9 cellular contexts compared by ENCODE assay signal in genomic region chr10:62637249-62638061, GRCh38.
DNase-seq lines count a peak whose midpoint lies in the region; ATAC-seq, FAIRE-seq and TF ChIP-seq lines count a peak whose summit lies in the region.
"Had no signal": no experiment of that assay in that cellular context is flagged by ENCODE, and none has a peak within 500 bp of the region (broad histone marks: within the 10 kb centered on the region; RNA-seq: fewer than 3 reads in every experiment).

No MANE protein-coding gene starts in this region.

- H3K4me2 ChIP-seq in endothelial cell of umbilical vein (ENCODE audit: insufficient read depth, low read length): peak overlapping the region; percentile 48

- peak overlapping the region; percentile 70 for H2AFZ ChIP-seq in endothelial cell of umbilical vein (ENCODE audit: low read depth, low read length)

- ATAC-seq in HG03460 (IDR thresholded peaks at IDR 0.05; ENCODE audit: unreplicated experiment): peak; percentile 57
- ATAC-seq in gastrocnemius medialis: peak in 1 of 2 donors; percentile 55

- H3K27me3 ChIP-seq in endothelial cell of umbilical vein (ENCODE audit: control insufficient read depth in 2 of 2, insufficient read depth in 2 of 2, low read length in 2 of 2) (no peaks in the 10 kb centered on the region), gastrocnemius medialis (no peaks in the 10 kb centered on the region)

- no peaks in the 10 kb centered on the region for H3K79me2 ChIP-seq in endothelial cell of umbilical vein (ENCODE audit: control insufficient read depth, insufficient read depth, low read length)

- BruUV-seq in endothelial cell of umbilical vein (replicated peaks; lab: Mats Ljungman, UMichigan): no TSS peak

- CTCF ChIA-PET in endothelial cell of umbilical vein (lab: Charles Lee): interaction anchor here (0.5 to 1.9 kb wide), 6 partner anchors 27 to 520 kb away, joined by 3 to 8 read pairs (median 4); no protein-coding TSS in a partner anchor

- no peak overlapping the region for H3K9ac ChIP-seq in endothelial cell of umbilical vein (replicated peaks; ENCODE audit: extremely low read depth, insufficient read depth, low read length)

- in situ Hi-C loops in gastrocnemius medialis (cut with MboI; ENCODE audit: low sequenced_read_pairs in 4 of 4): no loop called here

- H3K4me3 ChIP-seq in endothelial cell of umbilical vein (replicated peaks in 1 of 3; ENCODE audit: insufficient read depth in 1 of 3, low read depth in 1 of 3, low read length in 3 of 3) (no peak overlapping the region), gastrocnemius medialis (peak overlapping the region in 2 of 4 donors; percentile 1 to 34)

- H3K27ac ChIP-seq in endothelial cell of umbilical vein (ENCODE audit: insufficient read depth, low read depth, low read length) (no peak overlapping the region), gastrocnemius medialis (peak overlapping the region; percentile 7 to 49 (median 30))
- H3K27ac ChIP-seq: 22Rv1 had no signal

- intact Hi-C loops in endothelial cell of umbilical vein (cut with micrococcal nuclease) (no loop called here), gastrocnemius medialis (cut with DNase I; ENCODE audit: low total_unique reads) (no loop called here)

- dilution Hi-C loops in endothelial cell of umbilical vein (cut with MboI; ENCODE audit: extremely low pct_ligation_motif_present, low sequenced_read_pairs): no loop called here

- POLR2A ChIA-PET in endothelial cell of umbilical vein (lab: Charles Lee): no interaction called here

- TF ChIP-seq CTCF in endothelial cell of umbilical vein (IDR thresholded peaks at IDR 0.05; ENCODE audit: extremely low read depth in 1 of 2, insufficient read depth in 1 of 2, low read depth in 1 of 2, low read length in 2 of 2) (no peak), gastrocnemius medialis (IDR thresholded peaks at IDR 0.05 in 4 of 5, conservative IDR thresholded peaks at IDR 0.05 in 1 of 5) (no peak)

- no peaks in the 10 kb centered on the region for H3K36me3 ChIP-seq in endothelial cell of umbilical vein (ENCODE audit: control insufficient read depth in 2 of 2, extremely low read depth in 1 of 2, insufficient read depth in 2 of 2, low read length in 2 of 2)
- H3K36me3 ChIP-seq in gastrocnemius medialis: no peaks in the 10 kb centered on the region

- DNase-seq in NK-92 treated with Interleukin-12 subunit alpha and Interleukin-12 subunit beta, amount 100 ng/mL, for 24 hours (lab: John Stamatoyannopoulos, UW): peak; percentile 55
- DNase-seq in NK-92 (lab: John Stamatoyannopoulos, UW; ENCODE audit: unreplicated experiment) (no peak), endothelial cell of umbilical vein (ENCODE audit: low read depth, low spot score) (peak; percentile 3), gastrocnemius medialis (no peak), pons (ENCODE audit: low spot score) (no peak), NCI-H2029 treated with DMSO at 0.1 percent for 48 hours (lab: John Stamatoyannopoulos, UW) (no peak)
- peak; percentile 63 to 67 for DNase-seq in activated CD4-positive, alpha-beta T cell treated with anti-CD3 and anti-CD28 coated beads for 4 hours

- peaks cover 5% of the 10 kb centered on the region for H3K4me1 ChIP-seq in endothelial cell of umbilical vein (ENCODE audit: control insufficient read depth, extremely low read depth, insufficient read depth, low read length)
- no peaks in the 10 kb centered on the region for H3K4me1 ChIP-seq in gastrocnemius medialis

- H3K9me1 ChIP-seq in endothelial cell of umbilical vein (replicated peaks; ENCODE audit: control insufficient read depth, extremely low read depth, insufficient read depth, low read length): no peaks in the 10 kb centered on the region

- peak; percentile 67 for FAIRE-seq in endothelial cell of umbilical vein (lab: Jason Lieb, UNC)

- H3K9me3 ChIP-seq in endothelial cell of umbilical vein (replicated peaks; ENCODE audit: control insufficient read depth, insufficient read depth, low read length) (no peaks in the 10 kb centered on the region), gastrocnemius medialis (no peaks in the 10 kb centered on the region)

- no peak for TF ChIP-seq POLR2A in endothelial cell of umbilical vein (IDR thresholded peaks at IDR 0.05; ENCODE audit: low read depth, low read length)
- no peak for TF ChIP-seq POLR2A in gastrocnemius medialis (IDR thresholded peaks at IDR 0.05)

- H4K20me1 ChIP-seq in endothelial cell of umbilical vein (replicated peaks; ENCODE audit: control insufficient read depth, extremely low read depth, insufficient read depth, low read length): no peaks in the 10 kb centered on the region

TF ChIP-seq in endothelial cell of umbilical vein, 7 proteins besides CTCF, POLR2A, EP300 and RAD21:
- TF ChIP-seq EZH2 (IDR thresholded peaks at IDR 0.05; ENCODE audit: borderline replicate concordance, low read depth, low read length, severe bottlenecking): no peak
- TF ChIP-seq GATA2 (IDR thresholded peaks at IDR 0.05; ENCODE audit: insufficient read depth, insufficient read length, low read depth, low read length): peak; percentile 58

Comparison
In these comparisons a context has a peak if more than half of its experiments do, and no peak if none do; other contexts are left out.
1. DNase-seq: peak in NK-92 treated with Interleukin-12 subunit alpha and Interleukin-12 subunit beta, amount 100 ng/mL, for 24 hours (single experiment), activated CD4-positive, alpha-beta T cell treated with anti-CD3 and anti-CD28 coated beads for 4 hours (2 of 2) and endothelial cell of umbilical vein (single experiment); none in NK-92 (single experiment), gastrocnemius medialis (0 of 2), pons (single experiment) and NCI-H2029 treated with DMSO at 0.1 percent for 48 hours (single experiment).